Comparison of ENCODE assay signal across 8 cellular contexts in the genomic region with DNA sequence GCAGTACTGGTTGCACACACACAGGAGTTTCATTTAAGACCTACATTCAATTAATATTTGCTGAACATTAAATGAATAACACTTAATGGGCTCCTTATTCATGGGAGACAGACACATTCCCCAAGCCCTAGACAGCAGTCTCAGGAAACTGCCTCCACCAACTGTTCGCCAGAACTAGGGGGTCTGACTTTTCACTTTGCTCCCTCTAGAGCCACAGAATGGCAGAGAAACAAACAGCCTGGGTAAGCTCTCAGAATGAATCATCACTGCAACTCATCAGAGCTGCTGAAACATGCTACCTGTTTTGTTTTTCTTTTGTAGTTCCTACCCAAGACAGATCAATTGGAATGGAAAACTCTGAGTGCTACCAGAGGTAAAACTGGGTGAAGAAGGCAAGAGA. TPM values are rescaled to one million over a fixed set of nuclear protein-coding genes. Genes with fewer than 3 reads are reported as not detected.
A peak's percentile ranks its signal among the peaks of the same experiment; 100 is the strongest.
DNase-seq lines count a peak whose midpoint lies in the region; ATAC-seq and TF ChIP-seq lines count a peak whose summit lies in the region.

No MANE protein-coding gene starts in this region.

- intact Hi-C loops in ovary (cut with DNase I) (no loop called here), A673 (cut with micrococcal nuclease; ENCODE audit: unreplicated experiment) (no loop called here)

- peak in 1 of 3 donors; percentile 57 for DNase-seq in CD4-positive, CD25-positive, alpha-beta regulatory T cell
- peak; percentile 49 for DNase-seq in activated CD8-positive, alpha-beta memory T cell treated with anti-CD3 and anti-CD28 coated beads, Interleukin-2, amount 10 ng/mL, durations not matched to agents 7 days and 5 days
- DNase-seq in kidney epithelial cell (ENCODE audit: low read depth) (peak; percentile 56), ovary (no peak), A673 (ENCODE audit: low spot score) (no peak)

- H3K27ac ChIP-seq in CD4-positive, CD25-positive, alpha-beta regulatory T cell (ENCODE audit: insufficient read depth, low read length, poor library complexity, severe bottlenecking): no peak overlapping the region
- H3K27ac ChIP-seq in ovary: no peak overlapping the region
- H3K27ac ChIP-seq in A673 (ENCODE audit: low read depth, low read length, poor library complexity, severe bottlenecking): no peak overlapping the region

- H3K4me1 ChIP-seq in CD4-positive, CD25-positive, alpha-beta regulatory T cell (ENCODE audit: control insufficient read depth, insufficient read depth, low read length, poor library complexity, severe bottlenecking): peaks cover 3% of the 10 kb centered on the region
- H3K4me1 ChIP-seq in ovary (ENCODE audit: insufficient read depth) (no peaks in the 10 kb centered on the region), A673 (ENCODE audit: insufficient read depth, low read length, poor library complexity, severe bottlenecking) (no peaks in the 10 kb centered on the region)

- peaks cover 37% of the 10 kb centered on the region for H3K36me3 Mint-ChIP-seq in CD4-positive, CD25-positive, alpha-beta regulatory T cell
- peaks cover 22% of the 10 kb centered on the region for H3K36me3 Mint-ChIP-seq in activated CD8-positive, alpha-beta memory T cell treated with anti-CD3 and anti-CD28 coated beads, Interleukin-2, amount 10 ng/mL, durations not matched to agents 7 days and 5 days

- CTCF ChIA-PET in activated CD8-positive, alpha-beta memory T cell treated with anti-CD3 and anti-CD28 coated beads, Interleukin-2, amount 10 ng/mL, durations not matched to agents 7 days and 5 days (lab: Charles Lee): interaction anchor here (1.0 to 5.4 kb wide), 9 partner anchors 8 to 113 kb away, joined by 3 to 46 read pairs (median 5); no protein-coding TSS in a partner anchor
- CTCF ChIA-PET in A673 (lab: Charles Lee): no interaction called here

- H3K27me3 ChIP-seq in CD4-positive, CD25-positive, alpha-beta regulatory T cell (ENCODE audit: control insufficient read depth, insufficient read depth, low read length): no peaks in the 10 kb centered on the region
- H3K27me3 ChIP-seq in kidney epithelial cell (ENCODE audit: control insufficient read depth, insufficient read depth, low read length) (no peaks in the 10 kb centered on the region), ovary (no peaks in the 10 kb centered on the region), A673 (replicated peaks; ENCODE audit: insufficient read depth, low read depth, low read length, poor library complexity) (no peaks in the 10 kb centered on the region)

- TF ChIP-seq CTCF in kidney epithelial cell (IDR thresholded peaks at IDR 0.05; ENCODE audit: insufficient read depth, low read length, poor library complexity, severe bottlenecking): peak; percentile 35
- no peak for TF ChIP-seq CTCF in ovary (IDR thresholded peaks at IDR 0.05)
- TF ChIP-seq CTCF in A673 (conservative IDR thresholded peaks at IDR 0.05; ENCODE audit: low read depth, low read length): no peak

- H3K9me3 Mint-ChIP-seq in CD4-positive, CD25-positive, alpha-beta regulatory T cell: no peaks in the 10 kb centered on the region
- no peaks in the 10 kb centered on the region for H3K9me3 Mint-ChIP-seq in activated CD8-positive, alpha-beta memory T cell treated with anti-CD3 and anti-CD28 coated beads, Interleukin-2, amount 10 ng/mL, durations not matched to agents 7 days and 5 days (ENCODE audit: low read depth)

- peaks cover 5 to 34% (median 14%) of the 10 kb centered on the region in 4 donors for H3K4me1 Mint-ChIP-seq in CD4-positive, CD25-positive, alpha-beta regulatory T cell
- H3K4me1 Mint-ChIP-seq in activated CD8-positive, alpha-beta memory T cell treated with anti-CD3 and anti-CD28 coated beads, Interleukin-2, amount 10 ng/mL, durations not matched to agents 7 days and 5 days: peaks cover 19% of the 10 kb centered on the region

- WGBS in ovary, 3 donors: 43 to 59% (median 59%) methylated on average over 1 of the region's 1 CpG

- no peak for TF ChIP-seq EP300 in ovary (IDR thresholded peaks at IDR 0.05)

- H3K36me3 ChIP-seq in CD4-positive, CD25-positive, alpha-beta regulatory T cell (ENCODE audit: control insufficient read depth, insufficient read depth, low read length): peaks cover 42% of the 10 kb centered on the region
- H3K36me3 ChIP-seq in kidney epithelial cell (ENCODE audit: control insufficient read depth, insufficient read depth, low read length) (peaks cover 2% of the 10 kb centered on the region), ovary (no peaks in the 10 kb centered on the region), A673 (ENCODE audit: insufficient read depth, low read length, poor library complexity, severe bottlenecking) (no peaks in the 10 kb centered on the region)

- no peak overlapping the region for H3K4me3 ChIP-seq in CD4-positive, CD25-positive, alpha-beta regulatory T cell (ENCODE audit: low read depth, low read length)
- H3K4me3 ChIP-seq in kidney epithelial cell (ENCODE audit: low read depth, low read length) (no peak overlapping the region), ovary (no peak overlapping the region), A673 (ENCODE audit: low read depth, low read length, poor library complexity, severe bottlenecking) (no peak overlapping the region)

- BruUV-seq in A673 (replicated peaks; lab: Mats Ljungman, UMichigan): no TSS peak

- H3K27me3 Mint-ChIP-seq in CD4-positive, CD25-positive, alpha-beta regulatory T cell: no peaks in the 10 kb centered on the region
- no peaks in the 10 kb centered on the region for H3K27me3 Mint-ChIP-seq in activated CD8-positive, alpha-beta memory T cell treated with anti-CD3 and anti-CD28 coated beads, Interleukin-2, amount 10 ng/mL, durations not matched to agents 7 days and 5 days

- no peaks in the 10 kb centered on the region for H3K9me3 ChIP-seq in CD4-positive, CD25-positive, alpha-beta regulatory T cell (ENCODE audit: control insufficient read depth in 2 of 2, low read length in 2 of 2)
- no peaks in the 10 kb centered on the region for H3K9me3 ChIP-seq in ovary
- no peaks in the 10 kb centered on the region for H3K9me3 ChIP-seq in A673 (ENCODE audit: low read depth, low read length, poor library complexity, severe bottlenecking)

- peak; percentile 37 to 50 for ATAC-seq in CD4-positive, CD25-positive, alpha-beta regulatory T cell (ENCODE audit: low read depth in 2 of 2)
- ATAC-seq in GM21619 (IDR thresholded peaks at IDR 0.05; ENCODE audit: unreplicated experiment) (peak; percentile 67), HG03460 (IDR thresholded peaks at IDR 0.05; ENCODE audit: unreplicated experiment) (no peak), GM19023 (IDR thresholded peaks at IDR 0.05; ENCODE audit: unreplicated experiment) (no peak)
- ATAC-seq in activated CD8-positive, alpha-beta memory T cell treated with anti-CD3 and anti-CD28 coated beads, Interleukin-2, amount 10 ng/mL, durations not matched to agents 7 days and 5 days: peak; percentile 92

- POLR2A ChIA-PET in A673 (lab: Charles Lee; ENCODE audit: low non-redundant PET): no interaction called here

- TF ChIP-seq POLR2A in ovary (IDR thresholded peaks at IDR 0.05): no peak

- peak overlapping the region; percentile 34 to 78 (median 52) for H3K27ac Mint-ChIP-seq in CD4-positive, CD25-positive, alpha-beta regulatory T cell
- H3K27ac Mint-ChIP-seq in activated CD8-positive, alpha-beta memory T cell treated with anti-CD3 and anti-CD28 coated beads, Interleukin-2, amount 10 ng/mL, durations not matched to agents 7 days and 5 days: peak overlapping the region; percentile 47

- H3K4me3 Mint-ChIP-seq in CD4-positive, CD25-positive, alpha-beta regulatory T cell: no peak overlapping the region
- H3K4me3 Mint-ChIP-seq in activated CD8-positive, alpha-beta memory T cell treated with anti-CD3 and anti-CD28 coated beads, Interleukin-2, amount 10 ng/mL, durations not matched to agents 7 days and 5 days: no peak overlapping the region

RNA-seq across cellular contexts. Expression of a gene that starts 31.7 kb away (rescaled TPM):
- total RNA-seq in CD4-positive, CD25-positive, alpha-beta regulatory T cell: 106 TPM
- 1 to 10 TPM; 3.5 to 4.7 (median 4.6) TPM for polyA plus RNA-seq in CD4-positive, CD25-positive, alpha-beta regulatory T cell
- total RNA-seq in activated CD8-positive, alpha-beta memory T cell treated with anti-CD3 and anti-CD28 coated beads, Interleukin-2, amount 10 ng/mL, durations not matched to agents 7 days and 5 days: 10 to 100 TPM; 70.9 to 79.7 TPM
- total RNA-seq in kidney epithelial cell (16.1 and 16.7 TPM in 2 replicates), ovary (10 to 100 TPM; 16.3 to 69.5 (median 55.1) TPM), A673 (2021) (35.4 and 38.2 TPM in 2 replicates)
- 10 to 100 TPM in 1 of 2 donors, 1 to 10 TPM in 1; 5.8 to 14.0 TPM for polyA plus RNA-seq in ovary

Comparison
In these comparisons a context has a peak if more than half of its experiments do, and no peak if none do; other contexts are left out.
1. ATAC-seq: peak in CD4-positive, CD25-positive, alpha-beta regulatory T cell (2 of 2), GM21619 (single experiment) and activated CD8-positive, alpha-beta memory T cell treated with anti-CD3 and anti-CD28 coated beads, Interleukin-2, amount 10 ng/mL, durations not matched to agents 7 days and 5 days (single experiment); none in HG03460 (single experiment) and GM19023 (single experiment).
2. DNase-seq: peak in activated CD8-positive, alpha-beta memory T cell treated with anti-CD3 and anti-CD28 coated beads, Interleukin-2, amount 10 ng/mL, durations not matched to agents 7 days and 5 days (single experiment) and kidney epithelial cell (single experiment); none in ovary (0 of 5) and A673 (single experiment).